ENCODE assay signal across 36 cellular contexts in genomic region chr16:1279081-1279944, GRCh38. TPM values are rescaled to one million over a fixed set of nuclear protein-coding genes. Genes with fewer than 3 reads are reported as not detected.
"Had no signal": no experiment of that assay in that cellular context is flagged by ENCODE, and none has a peak within 500 bp of the region (broad histone marks: within the 10 kb centered on the region; RNA-seq: fewer than 3 reads in every experiment).

No MANE protein-coding gene starts in this region.

- H3K27ac ChIP-seq: brain microvascular endothelial cell, VCaP had no signal

- DNase-seq: activated B cell treated with CpG ODN at 0.5 μM for 24 hours; activated CD4-positive, alpha-beta memory T cell treated with anti-CD3 and anti-CD28 coated beads for 36 hours; activated CD4-positive, alpha-beta T cell treated with anti-CD3 and anti-CD28 coated beads for 4 hours; activated CD4-positive, alpha-beta T cell treated with anti-CD3 and anti-CD28 coated beads, Interleukin-2, amount 50 U/mL, for 1 hour; activated CD4-positive, CD25-positive, alpha-beta regulatory T cell treated with anti-CD3 and anti-CD28 coated beads, Interleukin-2, amount 50 U/mL, for 72 hours; activated CD8-positive, alpha-beta memory T cell treated with anti-CD3 and anti-CD28 coated beads, Interleukin-2, amount 50 U/mL, for 4 hours; activated gamma-delta T cell treated with Interleukin-2 at 50 U/mL for 16 hours; activated naive CD4-positive, alpha-beta T cell treated with anti-CD3 and anti-CD28 coated beads for 36 hours; activated naive CD8-positive, alpha-beta T cell treated with anti-CD3 and anti-CD28 coated beads for 36 hours; activated T-cell treated with anti-CD3 and anti-CD28 coated beads for 4 hours; activated T-cell treated with anti-CD3 and anti-CD28 coated beads, Interleukin-2, amount 50 U/mL, for 4 hours; amniotic stem cell; aorta; brain microvascular endothelial cell; central memory CD4-positive, alpha-beta T cell; Kasumi-1; KBM-7; MM.1S; MV-4-11; NCI-H1092; NCI-H1436 treated with DMSO at 0.1 percent for 48 hours; NCI-H1694 treated with DMSO at 0.1 percent for 48 hours; NCI-H2029; NCI-H510A; NCI-H526; NCI-H748 treated with DMSO at 0.1 percent for 48 hours; NK-92 treated with Interleukin-12 subunit alpha and Interleukin-12 subunit beta, amount 100 ng/mL, for 24 hours; RPMI8226; SIG-M5; SW 1271; T-helper 1 cell; T-helper 2 cell; T-helper 9 cell had no signal

- H3K9me3 Mint-ChIP-seq: activated B cell treated with CpG ODN at 0.5 μM for 24 hours; activated CD4-positive, alpha-beta memory T cell treated with anti-CD3 and anti-CD28 coated beads for 36 hours; activated naive CD4-positive, alpha-beta T cell treated with anti-CD3 and anti-CD28 coated beads for 36 hours; activated naive CD8-positive, alpha-beta T cell treated with anti-CD3 and anti-CD28 coated beads for 36 hours; activated T-cell treated with anti-CD3 and anti-CD28 coated beads, Interleukin-2, amount 50 U/mL, for 4 hours; activated T-helper 1 cell treated with anti-CD3 and anti-CD28 coated beads, Interleukin-12 subunit alpha, Interleukin-12 subunit beta, Interleukin-2, Interleukin-4 antibody, amounts not matched to agents 30 ng/mL and 10 ng/mL and 1 ng/mL, durations not matched to agents 14 hours and 24 hours and 36 hours had no signal

- H3K36me3 ChIP-seq: brain microvascular endothelial cell had no signal

- H3K36me3 Mint-ChIP-seq: activated CD4-positive, alpha-beta memory T cell treated with anti-CD3 and anti-CD28 coated beads for 36 hours; activated naive CD8-positive, alpha-beta T cell treated with anti-CD3 and anti-CD28 coated beads for 36 hours had no signal

- H3K27ac Mint-ChIP-seq: activated B cell treated with CpG ODN at 0.5 μM for 24 hours; activated CD4-positive, alpha-beta memory T cell treated with anti-CD3 and anti-CD28 coated beads for 36 hours; activated naive CD4-positive, alpha-beta T cell treated with anti-CD3 and anti-CD28 coated beads for 36 hours; activated naive CD8-positive, alpha-beta T cell treated with anti-CD3 and anti-CD28 coated beads for 36 hours; activated T-helper 1 cell treated with anti-CD3 and anti-CD28 coated beads, Interleukin-12 subunit alpha, Interleukin-12 subunit beta, Interleukin-2, Interleukin-4 antibody, amounts not matched to agents 30 ng/mL and 10 ng/mL and 1 ng/mL, durations not matched to agents 14 hours and 24 hours and 36 hours had no signal

- H3K4me1 Mint-ChIP-seq: activated naive CD8-positive, alpha-beta T cell treated with anti-CD3 and anti-CD28 coated beads for 36 hours had no signal

- ATAC-seq: activated T-cell treated with anti-CD3 and anti-CD28 coated beads, Interleukin-2, amount 50 U/mL, for 4 hours; Right ventricle myocardium inferior had no signal

- H3K4me3 Mint-ChIP-seq: activated B cell treated with CpG ODN at 0.5 μM for 24 hours; activated CD4-positive, alpha-beta memory T cell treated with anti-CD3 and anti-CD28 coated beads for 36 hours; activated naive CD4-positive, alpha-beta T cell treated with anti-CD3 and anti-CD28 coated beads for 36 hours; activated naive CD8-positive, alpha-beta T cell treated with anti-CD3 and anti-CD28 coated beads for 36 hours; activated T-cell treated with anti-CD3 and anti-CD28 coated beads, Interleukin-2, amount 50 U/mL, for 4 hours; activated T-helper 1 cell treated with anti-CD3 and anti-CD28 coated beads, Interleukin-12 subunit alpha, Interleukin-12 subunit beta, Interleukin-2, Interleukin-4 antibody, amounts not matched to agents 30 ng/mL and 10 ng/mL and 1 ng/mL, durations not matched to agents 14 hours and 24 hours and 36 hours had no signal

RNA-seq across cellular contexts. Expression of gene TPSD1, which starts 23.4 kb away (rescaled TPM):
- total RNA-seq: activated B cell treated with CpG ODN at 0.5 μM for 24 hours; activated CD4-positive, alpha-beta memory T cell treated with anti-CD3 and anti-CD28 coated beads for 36 hours; activated naive CD4-positive, alpha-beta T cell treated with anti-CD3 and anti-CD28 coated beads for 36 hours; activated naive CD8-positive, alpha-beta T cell treated with anti-CD3 and anti-CD28 coated beads for 36 hours; activated T-helper 1 cell treated with anti-CD3 and anti-CD28 coated beads, Interleukin-12 subunit alpha, Interleukin-12 subunit beta, Interleukin-2, Interleukin-4 antibody, amounts not matched to agents 30 ng/mL and 10 ng/mL and 1 ng/mL, durations not matched to agents 14 hours and 24 hours and 36 hours; aorta had no signal

RNA-seq across cellular contexts. Expression of gene TPSAB1, which starts 38.8 kb away (rescaled TPM):
- total RNA-seq: activated B cell treated with CpG ODN at 0.5 μM for 24 hours; activated CD4-positive, alpha-beta memory T cell treated with anti-CD3 and anti-CD28 coated beads for 36 hours; activated naive CD4-positive, alpha-beta T cell treated with anti-CD3 and anti-CD28 coated beads for 36 hours; activated naive CD8-positive, alpha-beta T cell treated with anti-CD3 and anti-CD28 coated beads for 36 hours; activated T-helper 1 cell treated with anti-CD3 and anti-CD28 coated beads, Interleukin-12 subunit alpha, Interleukin-12 subunit beta, Interleukin-2, Interleukin-4 antibody, amounts not matched to agents 30 ng/mL and 10 ng/mL and 1 ng/mL, durations not matched to agents 14 hours and 24 hours and 36 hours had no signal

RNA-seq across cellular contexts. Expression of gene TPSB2, which starts 49.3 kb away (rescaled TPM):
- total RNA-seq: activated B cell treated with CpG ODN at 0.5 μM for 24 hours; activated CD4-positive, alpha-beta memory T cell treated with anti-CD3 and anti-CD28 coated beads for 36 hours; activated naive CD4-positive, alpha-beta T cell treated with anti-CD3 and anti-CD28 coated beads for 36 hours; activated naive CD8-positive, alpha-beta T cell treated with anti-CD3 and anti-CD28 coated beads for 36 hours; activated T-helper 1 cell treated with anti-CD3 and anti-CD28 coated beads, Interleukin-12 subunit alpha, Interleukin-12 subunit beta, Interleukin-2, Interleukin-4 antibody, amounts not matched to agents 30 ng/mL and 10 ng/mL and 1 ng/mL, durations not matched to agents 14 hours and 24 hours and 36 hours had no signal
